ENCODE assay signal across 26 cellular contexts in the genomic region with DNA sequence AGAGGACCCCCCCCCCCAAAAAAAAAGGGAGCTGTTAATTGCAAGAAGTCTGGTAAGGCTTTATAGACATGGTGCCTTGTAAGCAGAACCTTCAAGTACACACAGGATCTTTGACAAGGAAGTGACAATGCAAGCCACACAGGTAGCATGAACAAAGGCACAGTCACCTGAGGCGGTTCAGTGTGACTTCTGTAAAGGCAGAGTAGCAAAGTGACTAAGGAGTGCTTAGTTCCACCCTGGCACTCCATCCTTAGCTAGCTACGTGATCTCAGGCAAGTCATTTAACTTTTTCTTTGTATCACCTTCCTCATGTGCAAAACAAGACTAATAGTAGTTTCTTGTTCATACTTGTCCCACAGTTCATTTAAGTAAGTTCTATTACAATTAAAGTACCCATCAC.
"Had no signal": no experiment of that assay in that cellular context is flagged by ENCODE, and none has a peak within 500 bp of the region (broad histone marks: within the 10 kb centered on the region; RNA-seq: fewer than 3 reads in every experiment).

No MANE protein-coding gene starts in this region.

- H3K4me3 ChIP-seq: coronary artery, gastroesophageal sphincter, heart left ventricle, hepatocyte, lung, ovary, psoas muscle, sigmoid colon, testis, tibial artery, upper lobe of left lung had no signal

- H3K27me3 ChIP-seq: gastroesophageal sphincter, heart left ventricle, hepatocyte, ovary, sigmoid colon, testis, tibial artery, upper lobe of left lung had no signal

- H3K9me3 ChIP-seq: gastroesophageal sphincter, heart left ventricle, ovary, psoas muscle, sigmoid colon, testis, tibial artery, upper lobe of left lung had no signal

- H3K4me1 ChIP-seq: gastroesophageal sphincter, heart left ventricle, psoas muscle, sigmoid colon, testis, tibial artery, upper lobe of left lung had no signal

- H3K27ac ChIP-seq: coronary artery, gastroesophageal sphincter, heart left ventricle, hepatocyte, ovary, psoas muscle, sigmoid colon, testis, tibial artery, upper lobe of left lung had no signal

- H3K36me3 ChIP-seq: gastroesophageal sphincter, heart left ventricle, ovary, sigmoid colon, tibial artery, upper lobe of left lung had no signal

- ATAC-seq: gastroesophageal sphincter; heart left ventricle; left lobe of liver; natural killer cell; psoas muscle; right cardiac atrium; stimulated activated effector memory CD8-positive, alpha-beta T cell treated with anti-CD3 and anti-CD28 coated beads, Interleukin-12 subunit alpha, Interleukin-12 subunit beta, amount 100 ng/mL, for 72 hours had no signal

- DNase-seq: dermis blood vessel endothelial cell; effector memory CD4-positive, alpha-beta T cell; foreskin fibroblast; heart left ventricle; kidney glomerular epithelial cell; mesenchymal stem cell; natural killer cell; occipital lobe; ovary; posterior cingulate gyrus; psoas muscle; right cardiac atrium; sigmoid colon; stimulated activated CD4-positive, alpha-beta T cell treated with anti-CD3 and anti-CD28 coated beads, Interleukin-2, amount 100 ng/mL, for 24 hours; stimulated activated CD4-positive, alpha-beta T cell treated with anti-CD3 and anti-CD28 coated beads, Interleukin-4, amount 100 ng/mL, for 24 hours; stimulated activated naive CD4-positive, alpha-beta T cell treated with Interleukin-2 at 50 U/mL for 16 hours; substantia nigra; testis; tibial artery; upper lobe of left lung had no signal
